Comparison of ENCODE assay signal across 8 cellular contexts in genomic region chr4:8200302-8200975, GRCh38. TPM values are rescaled to one million over a fixed set of nuclear protein-coding genes. Genes with fewer than 3 reads are reported as not detected.
A peak's percentile ranks its signal among the peaks of the same experiment; 100 is the strongest.
DNase-seq lines count a peak whose midpoint lies in the region; ATAC-seq and TF ChIP-seq lines count a peak whose summit lies in the region.

No MANE protein-coding gene starts in this region.

- H3K4me1 ChIP-seq in esophagus muscularis mucosa (peaks cover 38 to 63% (median 50%) of the 10 kb centered on the region in 4 donors), ovary (ENCODE audit: insufficient read depth) (peaks cover 12% of the 10 kb centered on the region)

- H3K4me1 Mint-ChIP-seq in activated B cell treated with CpG ODN at 0.5 μM for 24 hours, result peaks cover 76% of the 10 kb centered on the region

- no peak for TF ChIP-seq EP300 in esophagus muscularis mucosa (IDR thresholded peaks at IDR 0.05)
- no peak for TF ChIP-seq EP300 in ovary (IDR thresholded peaks at IDR 0.05)

- POLR2A ChIA-PET in activated B cell treated with CpG ODN at 0.5 μM for 24 hours (lab: Charles Lee), result interaction anchor here (1.2 to 7.6 kb wide), 11 partner anchors 9 to 42 kb away, joined by 3 to 123 read pairs (median 21); partner anchors contain the start of gene ABLIM2

- no peaks in the 10 kb centered on the region for H3K27me3 Mint-ChIP-seq in activated B cell treated with CpG ODN at 0.5 μM for 24 hours

- TF ChIP-seq POLR2A in esophagus muscularis mucosa (IDR thresholded peaks at IDR 0.05; ENCODE audit: low read depth) (no peak), ovary (IDR thresholded peaks at IDR 0.05) (no peak)

- peak overlapping the region; percentile 96 for H3K27ac Mint-ChIP-seq in activated B cell treated with CpG ODN at 0.5 μM for 24 hours

- peaks cover 0 to 10% (median 0%) of the 10 kb centered on the region in 4 donors for H3K36me3 ChIP-seq in esophagus muscularis mucosa
- no peaks in the 10 kb centered on the region for H3K36me3 ChIP-seq in ovary

- no peak for TF ChIP-seq CTCF in activated B cell treated with CpG ODN at 0.5 μM for 24 hours (IDR thresholded peaks at IDR 0.05)
- no peak for TF ChIP-seq CTCF in esophagus muscularis mucosa (IDR thresholded peaks at IDR 0.05)
- TF ChIP-seq CTCF in ovary (IDR thresholded peaks at IDR 0.05), result no peak

- CTCF ChIA-PET in activated B cell treated with CpG ODN at 0.5 μM for 24 hours (lab: Charles Lee), result interaction anchor here (3.9 kb wide), 1 partner anchor 24 kb away, joined by 31 read pairs; no protein-coding TSS in a partner anchor

- intact Hi-C loops in activated B cell treated with CpG ODN at 0.5 μM for 24 hours (cut with micrococcal nuclease) (no loop called here), esophagus muscularis mucosa (cut with DNase I) (no loop called here), ovary (cut with DNase I) (no loop called here)

- WGBS in esophagus muscularis mucosa, result 79% methylated on average over 30 of the region's 30 CpGs
- WGBS in ovary, 3 donors, result 73 to 76% (median 75%) methylated on average over 30 of the region's 30 CpGs

- peak; percentile 15 for ATAC-seq in GM18867 (IDR thresholded peaks at IDR 0.05; ENCODE audit: unreplicated experiment)
- peak; percentile 15 for ATAC-seq in activated B cell treated with CpG ODN at 0.5 μM for 24 hours (ENCODE audit: low read depth)
- ATAC-seq in GM19455 (IDR thresholded peaks at IDR 0.05; ENCODE audit: unreplicated experiment), result no peak

- H3K9me3 ChIP-seq in esophagus muscularis mucosa, result no peaks in the 10 kb centered on the region
- H3K9me3 ChIP-seq in ovary, result no peaks in the 10 kb centered on the region

- DNase-seq in activated B cell treated with CpG ODN at 0.5 μM for 24 hours, result peak; percentile 44
- DNase-seq in esophagus muscularis mucosa (ENCODE audit: extremely low spot score), result peak; percentile 93
- DNase-seq in renal cortical epithelial cell (ENCODE audit: low read depth), result peak; percentile 61
- no peak for DNase-seq in NCI-H510A (lab: John Stamatoyannopoulos, UW)
- no peak for DNase-seq in ovary
- DNase-seq in DMS153 treated with DMSO at 0.1 percent for 48 hours (lab: John Stamatoyannopoulos, UW; ENCODE audit: unreplicated experiment), result no peak

- H3K27ac ChIP-seq in esophagus muscularis mucosa (replicated peaks in 1 of 4) (peak overlapping the region; percentile 59 to 80 (median 66)), ovary (no peak overlapping the region)

- H3K4me3 ChIP-seq in esophagus muscularis mucosa (peak overlapping the region; percentile 39 to 61 (median 47)), ovary (no peak overlapping the region)

- H3K4me3 Mint-ChIP-seq in activated B cell treated with CpG ODN at 0.5 μM for 24 hours, result peak overlapping the region; percentile 97

- H3K27me3 ChIP-seq in esophagus muscularis mucosa (no peaks in the 10 kb centered on the region), ovary (no peaks in the 10 kb centered on the region)

- H3K9me3 Mint-ChIP-seq in activated B cell treated with CpG ODN at 0.5 μM for 24 hours, result no peaks in the 10 kb centered on the region

- H3K36me3 Mint-ChIP-seq in activated B cell treated with CpG ODN at 0.5 μM for 24 hours (ENCODE audit: low read depth), result peaks cover 10% of the 10 kb centered on the region

RNA-seq across cellular contexts. Expression of gene SH3TC1, which starts 1.3 kb away (rescaled TPM):
- 104 and 135 TPM in 2 replicates for total RNA-seq in activated B cell treated with CpG ODN at 0.5 μM for 24 hours
- 10 to 100 TPM; 13.7 to 18.7 (median 15.2) TPM for total RNA-seq in esophagus muscularis mucosa
- 25.4 and 27.2 TPM in 2 replicates for total RNA-seq in renal cortical epithelial cell
- 10 to 100 TPM in 3 of 7 donors, 1 to 10 TPM in 4; 4.6 to 34.5 (median 7.7) TPM for total RNA-seq in ovary
- polyA plus RNA-seq in ovary, result 1 to 10 TPM; 1.1 to 3.4 TPM

RNA-seq across cellular contexts. Expression of gene ABLIM2, which starts 41.8 kb away (rescaled TPM):
- total RNA-seq in activated B cell treated with CpG ODN at 0.5 μM for 24 hours, result 5.2 and 7.0 TPM in 2 replicates
- total RNA-seq in esophagus muscularis mucosa, result 10 to 100 TPM in 1 of 4 donors, 1 to 10 TPM in 3; 4.2 to 28.5 (median 8.7) TPM
- 1.2 and 6.1 TPM in 2 replicates for total RNA-seq in renal cortical epithelial cell
- total RNA-seq in ovary, result 1 to 10 TPM in 5 of 7 donors, under 1 TPM in 2; 0.81 to 7.9 (median 3.0) TPM
- 1 to 10 TPM in 1 of 2 donors, under 1 TPM in 1; 0.87 to 1.3 TPM for polyA plus RNA-seq in ovary

Comparison
In these comparisons a context has a peak if more than half of its experiments do, and no peak if none do; other contexts are left out.
1. DNase-seq: peak in activated B cell treated with CpG ODN at 0.5 μM for 24 hours (single experiment), esophagus muscularis mucosa (single experiment) and renal cortical epithelial cell (single experiment); none in NCI-H510A (single experiment), ovary (0 of 5) and DMS153 treated with DMSO at 0.1 percent for 48 hours (single experiment).
2. H3K27ac ChIP-seq: peak in esophagus muscularis mucosa (4 of 4); none in ovary (0 of 2).